8 cellular contexts compared by ENCODE assay signal in the genomic region with DNA sequence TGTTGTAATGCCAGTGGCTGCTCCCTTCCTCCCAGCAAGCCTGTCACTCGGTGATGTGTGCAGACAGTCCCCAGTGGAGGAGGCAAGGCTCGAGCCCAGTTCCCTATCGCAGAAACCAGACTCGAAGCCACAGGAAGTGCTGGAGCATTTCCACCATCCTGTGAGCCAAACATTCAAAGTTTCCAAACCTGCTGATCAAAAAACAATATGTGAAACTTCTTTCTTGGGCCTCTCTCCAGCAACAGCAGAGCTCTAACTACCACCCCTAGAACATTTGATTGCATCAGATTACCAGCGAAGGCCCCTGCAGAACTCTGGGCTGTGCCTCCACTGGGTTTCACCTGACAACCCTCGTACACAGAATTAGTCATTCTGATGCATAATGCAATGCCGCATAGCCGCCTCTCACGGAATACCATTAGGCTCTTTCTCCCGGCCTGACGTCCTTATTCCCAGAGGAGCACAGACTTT.
A peak's percentile ranks its signal among the peaks of the same experiment; 100 is the strongest.
DNase-seq lines count a peak whose midpoint lies in the region; ATAC-seq, FAIRE-seq and TF ChIP-seq lines count a peak whose summit lies in the region.

No MANE protein-coding gene starts in this region.

- H3K9ac ChIP-seq in neural progenitor cell, result no peak overlapping the region

- H3K27me3 ChIP-seq in neural progenitor cell, result no peaks in the 10 kb centered on the region

- DNase-seq in CMK (ENCODE audit: low read depth) (peak; percentile 88), neural progenitor cell (ENCODE audit: low spot score) (no peak), urothelium cell line (ENCODE audit: low spot score) (peak; percentile 45), AG20443 (ENCODE audit: low spot score) (no peak), NCI-H82 treated with DMSO at 0.1 percent for 48 hours (lab: John Stamatoyannopoulos, UW; ENCODE audit: unreplicated experiment) (no peak)
- peak; percentile 68 to 76 for DNase-seq in activated CD4-positive, alpha-beta T cell treated with anti-CD3 and anti-CD28 coated beads, Interleukin-2, amount 50 U/mL, for 48 hours

- H4K20me1 ChIP-seq in neural progenitor cell (ENCODE audit: low read depth), result no peaks in the 10 kb centered on the region

- peaks cover 21% of the 10 kb centered on the region for H3K4me1 ChIP-seq in neural progenitor cell

- H3K79me2 ChIP-seq in neural progenitor cell (ENCODE audit: low read depth), result no peaks in the 10 kb centered on the region

- H3K9me3 Mint-ChIP-seq in neural progenitor cell, result no peaks in the 10 kb centered on the region

- H3K27ac ChIP-seq in neural progenitor cell, result no peak overlapping the region

- no peaks in the 10 kb centered on the region for H3F3A ChIP-seq in neural progenitor cell (ENCODE audit: low read depth)

- H3K27ac Mint-ChIP-seq in neural progenitor cell, result peak overlapping the region; percentile 74

- H3K4me2 ChIP-seq in neural progenitor cell, result no peak overlapping the region

- no peak overlapping the region for H3K4me3 ChIP-seq in neural progenitor cell

- peaks cover 2% of the 10 kb centered on the region for H3K27me3 Mint-ChIP-seq in neural progenitor cell (ENCODE audit: insufficient read depth, low read depth)

- peak; percentile 44 for ATAC-seq in HG03439 (IDR thresholded peaks at IDR 0.05; ENCODE audit: unreplicated experiment)
- peak; percentile 65 for ATAC-seq in esophagus mucosa

- peak; percentile 73 for FAIRE-seq in urothelium cell line (lab: Jason Lieb, UNC)

- no peak overlapping the region for H2AFZ ChIP-seq in neural progenitor cell (replicated peaks)

- TF ChIP-seq CTCF in neural progenitor cell (IDR thresholded peaks at IDR 0.05), result no peak

- peaks cover 2% of the 10 kb centered on the region for H3K36me3 Mint-ChIP-seq in neural progenitor cell

- H3K4me3 Mint-ChIP-seq in neural progenitor cell, result no peak overlapping the region

- peaks cover 28% of the 10 kb centered on the region for H3K4me1 Mint-ChIP-seq in neural progenitor cell

- no peaks in the 10 kb centered on the region for H3K9me3 ChIP-seq in neural progenitor cell (ENCODE audit: low read depth)

- no peaks in the 10 kb centered on the region for H3K36me3 ChIP-seq in neural progenitor cell

Comparison
In these comparisons a context has a peak if more than half of its experiments do, and no peak if none do; other contexts are left out.
1. DNase-seq: peak in CMK (single experiment), activated CD4-positive, alpha-beta T cell treated with anti-CD3 and anti-CD28 coated beads, Interleukin-2, amount 50 U/mL, for 48 hours (2 of 2) and urothelium cell line (single experiment); none in neural progenitor cell (single experiment), AG20443 (single experiment) and NCI-H82 treated with DMSO at 0.1 percent for 48 hours (single experiment).